11 cellular contexts compared by ENCODE assay signal in genomic region chr2:29293830-29294438, GRCh38.
DNase-seq lines count a peak whose midpoint lies in the region; ATAC-seq and TF ChIP-seq lines count a peak whose summit lies in the region.
"Had no signal": no experiment of that assay in that cellular context is flagged by ENCODE, and none has a peak within 500 bp of the region (broad histone marks: within the 10 kb centered on the region; RNA-seq: fewer than 3 reads in every experiment).

No MANE protein-coding gene starts in this region.

- H3K27ac Mint-ChIP-seq in activated CD4-positive, alpha-beta memory T cell treated with anti-CD3 and anti-CD28 coated beads for 36 hours, result no peak overlapping the region

- no peak for TF ChIP-seq CTCF in AG10803 (conservative IDR thresholded peaks at IDR 0.05; ENCODE audit: low read length)

- intact Hi-C loops in activated CD4-positive, alpha-beta memory T cell treated with anti-CD3 and anti-CD28 coated beads for 36 hours (cut with micrococcal nuclease), result no loop called here

- no peaks in the 10 kb centered on the region for H3K36me3 ChIP-seq in iPS DF 6.9 (ENCODE audit: control insufficient read depth, insufficient read depth, low read length)
- H3K36me3 ChIP-seq: SJSA1 had no signal

- no peak for ATAC-seq in GM18505 (IDR thresholded peaks at IDR 0.05; ENCODE audit: unreplicated experiment)
- ATAC-seq: right cardiac atrium had no signal

- H3K27ac ChIP-seq in iPS DF 6.9 (ENCODE audit: low read length), result no peak overlapping the region
- H3K27ac ChIP-seq: SJSA1 had no signal

- CTCF ChIA-PET in HEK293T (lab: Yijun Ruan, JAX), result interaction anchor here (0.7 to 0.9 kb wide), 2 partner anchors 14 to 15 kb away, joined by 3 to 4 read pairs; no protein-coding TSS in a partner anchor
- CTCF ChIA-PET in activated CD4-positive, alpha-beta memory T cell treated with anti-CD3 and anti-CD28 coated beads for 36 hours (lab: Charles Lee), result interaction anchor here (2.9 kb wide), 1 partner anchor 15 kb away, joined by 15 read pairs; no protein-coding TSS in a partner anchor

- no peaks in the 10 kb centered on the region for H3K4me1 Mint-ChIP-seq in activated CD4-positive, alpha-beta memory T cell treated with anti-CD3 and anti-CD28 coated beads for 36 hours (ENCODE audit: low read depth)

- H3K9me3 ChIP-seq in iPS DF 6.9 (ENCODE audit: control insufficient read depth, insufficient read depth, low read length), result no peaks in the 10 kb centered on the region
- H3K9me3 ChIP-seq: SJSA1 had no signal

- H3K36me3 Mint-ChIP-seq in activated CD4-positive, alpha-beta memory T cell treated with anti-CD3 and anti-CD28 coated beads for 36 hours, result no peaks in the 10 kb centered on the region

- POLR2A ChIA-PET in HEK293T (lab: Yijun Ruan, JAX), result no interaction called here
- POLR2A ChIA-PET in activated CD4-positive, alpha-beta memory T cell treated with anti-CD3 and anti-CD28 coated beads for 36 hours (lab: Charles Lee), result no interaction called here

- H3K4me1 ChIP-seq in iPS DF 6.9 (ENCODE audit: control insufficient read depth, insufficient read depth, low read length), result peaks cover 2% of the 10 kb centered on the region; the same call in 1 of the 2 replicates
- H3K4me1 ChIP-seq: SJSA1 had no signal

- H3K9me3 Mint-ChIP-seq in activated CD4-positive, alpha-beta memory T cell treated with anti-CD3 and anti-CD28 coated beads for 36 hours, result no peaks in the 10 kb centered on the region

- WGBS in iPS DF 6.9 (ENCODE audit: insufficient coverage, insufficient read length), result no CpG with 5 or more reads among the region's 5 CpGs

- peaks cover 25% of the 10 kb centered on the region for H3K27me3 Mint-ChIP-seq in activated CD4-positive, alpha-beta memory T cell treated with anti-CD3 and anti-CD28 coated beads for 36 hours

- no peak overlapping the region for H3K4me3 ChIP-seq in AG10803 (ENCODE audit: low read length)
- no peak overlapping the region for H3K4me3 ChIP-seq in iPS DF 6.9 (ENCODE audit: low read length)
- H3K4me3 ChIP-seq: SJSA1 had no signal

- H3K4me3 Mint-ChIP-seq in activated CD4-positive, alpha-beta memory T cell treated with anti-CD3 and anti-CD28 coated beads for 36 hours, result no peak overlapping the region

- no peaks in the 10 kb centered on the region for H3K27me3 ChIP-seq in iPS DF 6.9 (ENCODE audit: control insufficient read depth, insufficient read depth, low read length)
- H3K27me3 ChIP-seq: SJSA1 had no signal

- no peak for TF ChIP-seq POLR2A in GM18505 (IDR thresholded peaks at IDR 0.05; ENCODE audit: borderline replicate concordance, extremely low read depth, insufficient read depth, insufficient read length)

- DNase-seq in AG10803 (ENCODE audit: low read depth), result peak; percentile 6
- DNase-seq in HEK293T (ENCODE audit: extremely low spot score), result peak; percentile 48
- DNase-seq in activated CD4-positive, alpha-beta memory T cell treated with anti-CD3 and anti-CD28 coated beads for 36 hours, result peak; percentile 32
- DNase-seq in iPS DF 6.9 (ENCODE audit: low read depth, low spot score), result peak; percentile 73
- no peak for DNase-seq in NCI-H128 (lab: John Stamatoyannopoulos, UW; ENCODE audit: unreplicated experiment)
- no peak for DNase-seq in pons (ENCODE audit: low spot score)
- no peak for DNase-seq in activated effector memory CD4-positive, alpha-beta T cell treated with anti-CD3 and anti-CD28 coated beads, Interleukin-2, amount 50 U/mL, for 16 hours
- DNase-seq: DMS153, right cardiac atrium had no signal

TF ChIP-seq in HEK293T, 16 proteins besides CTCF, POLR2A, EP300 and RAD21:
- no peak for TF ChIP-seq LEF1 (IDR thresholded peaks at IDR 0.05; ENCODE audit: borderline replicate concordance)
- no peak for TF ChIP-seq L3MBTL2 (conservative IDR thresholded peaks at IDR 0.05)

Comparison
In these comparisons a context has a peak if more than half of its experiments do, and no peak if none do; other contexts are left out.
1. DNase-seq: peak in AG10803 (single experiment), HEK293T (single experiment), activated CD4-positive, alpha-beta memory T cell treated with anti-CD3 and anti-CD28 coated beads for 36 hours (single experiment) and iPS DF 6.9 (single experiment); none in NCI-H128 (single experiment), pons (single experiment) and activated effector memory CD4-positive, alpha-beta T cell treated with anti-CD3 and anti-CD28 coated beads, Interleukin-2, amount 50 U/mL, for 16 hours (single experiment).